ENCODE assay signal across 12 cellular contexts in genomic region chr3:114121996-114122709, GRCh38. TPM values are rescaled to one million over a fixed set of nuclear protein-coding genes. Genes with fewer than 3 reads are reported as not detected.
DNase-seq lines count a peak whose midpoint lies in the region; ATAC-seq and TF ChIP-seq lines count a peak whose summit lies in the region.
"Had no signal": no experiment of that assay in that cellular context is flagged by ENCODE, and none has a peak within 500 bp of the region (broad histone marks: within the 10 kb centered on the region; RNA-seq: fewer than 3 reads in every experiment).

No MANE protein-coding gene starts in this region.

- H3K4me1 Mint-ChIP-seq in nephron = peaks cover 29% of the 10 kb centered on the region
- H3K4me1 Mint-ChIP-seq in naive thymus-derived CD8-positive, alpha-beta T cell = no peaks in the 10 kb centered on the region

- POLR2A ChIA-PET in naive thymus-derived CD8-positive, alpha-beta T cell (lab: Charles Lee) = no interaction called here

- H3K4me3 ChIP-seq in epithelial cell of esophagus (ENCODE audit: low read length) = no peak overlapping the region
- H3K4me3 ChIP-seq: cardiac muscle cell had no signal

- DNase-seq in Ammon's horn (ENCODE audit: low spot score) = peak; percentile 8
- DNase-seq in NCI-H526 (lab: John Stamatoyannopoulos, UW) = peak; percentile 74 to 75
- DNase-seq in epithelial cell of esophagus (ENCODE audit: low read depth) = peak; percentile 34
- no peak for DNase-seq in naive thymus-derived CD8-positive, alpha-beta T cell
- DNase-seq in inferior parietal cortex (ENCODE audit: extremely low spot score) = no peak
- no peak for DNase-seq in midbrain (lab: John Stamatoyannopoulos, UW)
- DNase-seq: NCI-H1092 treated with DMSO at 0.1 percent for 48 hours, WERI-Rb-1 had no signal

- peak overlapping the region; percentile 60 to 99 (median 97) for H3K27ac Mint-ChIP-seq in nephron
- H3K27ac Mint-ChIP-seq in naive thymus-derived CD8-positive, alpha-beta T cell = no peak overlapping the region

- ATAC-seq in naive thymus-derived CD8-positive, alpha-beta T cell = no peak
- no peak for ATAC-seq in GM18873 (IDR thresholded peaks at IDR 0.05; ENCODE audit: low FRiP score, unreplicated experiment)

- no peaks in the 10 kb centered on the region for H3K36me3 Mint-ChIP-seq in nephron (ENCODE audit: low read depth)
- no peaks in the 10 kb centered on the region for H3K36me3 Mint-ChIP-seq in naive thymus-derived CD8-positive, alpha-beta T cell

- peak overlapping the region in 2 of 3 experiments; percentile 29 to 57 for H3K4me3 Mint-ChIP-seq in nephron
- H3K4me3 Mint-ChIP-seq in naive thymus-derived CD8-positive, alpha-beta T cell = no peak overlapping the region

- no peak for TF ChIP-seq CTCF in epithelial cell of esophagus (IDR thresholded peaks at IDR 0.05; ENCODE audit: insufficient read depth, low read depth, low read length, missing control alignments)
- no peak for TF ChIP-seq CTCF in nephron (IDR thresholded peaks at IDR 0.05; ENCODE audit: unreplicated experiment in 3 of 3)

- H3K9me3 Mint-ChIP-seq in nephron = no peaks in the 10 kb centered on the region
- no peaks in the 10 kb centered on the region for H3K9me3 Mint-ChIP-seq in naive thymus-derived CD8-positive, alpha-beta T cell

- H3K27me3 Mint-ChIP-seq in nephron (ENCODE audit: low read depth) = no peaks in the 10 kb centered on the region
- peaks cover 2 to 10% (median 9%) of the 10 kb centered on the region in 5 donors for H3K27me3 Mint-ChIP-seq in naive thymus-derived CD8-positive, alpha-beta T cell

RNA-seq across cellular contexts. Expression of gene DRD3, which starts 56.7 kb away (rescaled TPM):
- total RNA-seq in naive thymus-derived CD8-positive, alpha-beta T cell = under 1 TPM in 1 of 2 experiments, not detected in 1; 0.23 TPM
- polyA plus RNA-seq in naive thymus-derived CD8-positive, alpha-beta T cell = under 1 TPM in 2 of 3 donors, not detected in 1; 0.12 to 0.16 TPM
- total RNA-seq: mononuclear cell had no signal
- polyA plus RNA-seq: cardiac muscle cell had no signal

Comparison
In these comparisons a context has a peak if more than half of its experiments do, and no peak if none do; other contexts are left out.
1. DNase-seq: peak in Ammon's horn (single experiment), NCI-H526 (2 of 2) and epithelial cell of esophagus (single experiment); none in naive thymus-derived CD8-positive, alpha-beta T cell (0 of 10), inferior parietal cortex (single experiment) and midbrain (single experiment).
2. H3K27ac Mint-ChIP-seq: peak in nephron (3 of 3); none in naive thymus-derived CD8-positive, alpha-beta T cell (0 of 10).
3. H3K4me3 Mint-ChIP-seq: peak in nephron (2 of 3); none in naive thymus-derived CD8-positive, alpha-beta T cell (0 of 10).